Comparison of ENCODE assay signal across 9 cellular contexts in genomic region chr9:77978086-77978781, GRCh38. TPM values are rescaled to one million over a fixed set of nuclear protein-coding genes. Genes with fewer than 3 reads are reported as not detected.
DNase-seq lines count a peak whose midpoint lies in the region; ATAC-seq and TF ChIP-seq lines count a peak whose summit lies in the region.
"Had no signal": no experiment of that assay in that cellular context is flagged by ENCODE, and none has a peak within 500 bp of the region (broad histone marks: within the 10 kb centered on the region; RNA-seq: fewer than 3 reads in every experiment).

No MANE protein-coding gene starts in this region.

- no peaks in the 10 kb centered on the region for H3K9me2 ChIP-seq in Loucy (replicated peaks; ENCODE audit: low read depth, low read length)
- H3K9me2 ChIP-seq in SK-N-SH = no peaks in the 10 kb centered on the region

- H3K27ac Mint-ChIP-seq in activated naive CD4-positive, alpha-beta T cell treated with anti-CD3 and anti-CD28 coated beads, Interleukin-2, amount 50 U/mL, for 72 hours = peak overlapping the region; percentile 74 to 77
- H3K27ac Mint-ChIP-seq in naive thymus-derived CD8-positive, alpha-beta T cell = peak overlapping the region; percentile 1 to 96 (median 84)

- H3K36me3 Mint-ChIP-seq in activated naive CD4-positive, alpha-beta T cell treated with anti-CD3 and anti-CD28 coated beads, Interleukin-2, amount 50 U/mL, for 72 hours = no peaks in the 10 kb centered on the region
- no peaks in the 10 kb centered on the region for H3K36me3 Mint-ChIP-seq in naive thymus-derived CD8-positive, alpha-beta T cell

- H3K27me3 ChIP-seq in Loucy (ENCODE audit: insufficient read depth, low read length, poor library complexity, severe bottlenecking) = no peaks in the 10 kb centered on the region
- H3K27me3 ChIP-seq in Peyer's patch = no peaks in the 10 kb centered on the region
- no peaks in the 10 kb centered on the region for H3K27me3 ChIP-seq in SK-N-SH (ENCODE audit: insufficient read depth)

- peak overlapping the region in 9 of 10 donors; percentile 7 to 63 (median 59) for H3K4me3 Mint-ChIP-seq in naive thymus-derived CD8-positive, alpha-beta T cell

- POLR2A ChIA-PET in naive thymus-derived CD8-positive, alpha-beta T cell (lab: Charles Lee) = interaction anchor here (1.0 to 1.7 kb wide), 3 partner anchors 51 to 141 kb away, joined by 4 to 9 read pairs (median 7); no protein-coding TSS in a partner anchor
- POLR2A ChIA-PET in SK-N-SH (lab: Yijun Ruan, JAX) = no interaction called here

- H3K27ac ChIP-seq in Peyer's patch (peak overlapping the region in 2 of 4 donors; percentile 4 to 48), SK-N-SH (ENCODE audit: low read depth in 2 of 2, low read length in 1 of 2) (no peak overlapping the region; a peak in 1 of 4 replicates)

- H3K4me2 ChIP-seq in Loucy (ENCODE audit: low read depth, low read length, poor library complexity, severe bottlenecking) = peak overlapping the region; percentile 65
- no peak overlapping the region for H3K4me2 ChIP-seq in SK-N-SH

- peak; percentile 81 to 92 for ATAC-seq in activated naive CD4-positive, alpha-beta T cell treated with anti-CD3 and anti-CD28 coated beads, Interleukin-2, amount 50 U/mL, for 72 hours
- ATAC-seq in naive thymus-derived CD8-positive, alpha-beta T cell = peak; percentile 28 to 29
- ATAC-seq in GM21529 (IDR thresholded peaks at IDR 0.05; ENCODE audit: unreplicated experiment) = no peak
- ATAC-seq: Panc1 had no signal

- H3K4me3 ChIP-seq in Loucy (ENCODE audit: low read length, poor library complexity, severe bottlenecking) = peak overlapping the region; percentile 32
- H3K4me3 ChIP-seq in Peyer's patch = no peak overlapping the region
- H3K4me3 ChIP-seq in SK-N-SH (ENCODE audit: low read depth in 2 of 2, low read length in 1 of 2) = no peak overlapping the region

- H3K4me1 ChIP-seq in Loucy (ENCODE audit: insufficient read depth, low read length, poor library complexity, severe bottlenecking) = peaks cover 88% of the 10 kb centered on the region
- H3K4me1 ChIP-seq in Peyer's patch = peaks cover 0 to 42% (median 3%) of the 10 kb centered on the region in 4 donors
- H3K4me1 ChIP-seq in SK-N-SH (ENCODE audit: control insufficient read depth in 1 of 2, insufficient read depth in 2 of 2, low read depth in 1 of 2, low read length in 1 of 2) = peaks cover 10 to 41% of the 10 kb centered on the region in 2 experiments; a peak in 3 of 4 replicates

- DNase-seq in DMS153 (lab: John Stamatoyannopoulos, UW) (peak; percentile 45), NCI-H2107 treated with DMSO at 0.1 percent for 48 hours (lab: John Stamatoyannopoulos, UW; ENCODE audit: unreplicated experiment) (no peak), Peyer's patch (no peak), SK-N-SH (no peak)
- DNase-seq in activated naive CD4-positive, alpha-beta T cell treated with anti-CD3 and anti-CD28 coated beads, Interleukin-2, amount 50 U/mL, for 72 hours (ENCODE audit: low spot score in 2 of 2) = no peak
- no peak for DNase-seq in naive thymus-derived CD8-positive, alpha-beta T cell

- CTCF ChIA-PET in SK-N-SH (lab: Yijun Ruan, JAX) = interaction anchor here (1.2 to 5.0 kb wide), 5 partner anchors 20 to 143 kb away, joined by 3 to 41 read pairs (median 6); no protein-coding TSS in a partner anchor

- no peak for TF ChIP-seq POLR2A in Peyer's patch (IDR thresholded peaks at IDR 0.05)

- no peaks in the 10 kb centered on the region for H3K9me3 ChIP-seq in Loucy (ENCODE audit: insufficient read depth, low read depth, low read length)
- H3K9me3 ChIP-seq in Peyer's patch = no peaks in the 10 kb centered on the region
- no peaks in the 10 kb centered on the region for H3K9me3 ChIP-seq in SK-N-SH

- H3K9ac ChIP-seq in Loucy (ENCODE audit: low read depth, low read length, poor library complexity, severe bottlenecking) = peak overlapping the region; percentile 43
- H3K9ac ChIP-seq in SK-N-SH = no peak overlapping the region; the same call in 1 of the 2 replicates

- no peak overlapping the region for H2AFZ ChIP-seq in Loucy (ENCODE audit: low read length)
- H2AFZ ChIP-seq in SK-N-SH (ENCODE audit: low read depth) = no peak overlapping the region

- TF ChIP-seq RAD21 in SK-N-SH (IDR thresholded peaks at IDR 0.05; ENCODE audit: low read length) = no peak

- H3F3A ChIP-seq in Loucy (ENCODE audit: low read depth) (0 out of 2 replicates have a peak, but pooled peaks cover 3% of the 10 kb centered on the region), SK-N-SH (replicated peaks; ENCODE audit: insufficient read depth) (peaks cover 13% of the 10 kb centered on the region)

- peaks cover 8% of the 10 kb centered on the region; the same call in 1 of the 2 replicates for H3K36me3 ChIP-seq in Loucy (ENCODE audit: insufficient read depth, low read length)
- H3K36me3 ChIP-seq in Peyer's patch = no peaks in the 10 kb centered on the region
- H3K36me3 ChIP-seq in SK-N-SH (replicated peaks in 1 of 2; ENCODE audit: control insufficient read depth in 1 of 2, insufficient read depth in 2 of 2, low read length in 1 of 2) = peaks cover 0 to 3% of the 10 kb centered on the region in 2 experiments

- TF ChIP-seq CTCF in Loucy (conservative IDR thresholded peaks at IDR 0.05; ENCODE audit: low read length) (no peak), Peyer's patch (IDR thresholded peaks at IDR 0.05) (no peak), SK-N-SH (IDR thresholded peaks at IDR 0.05) (no peak)

- peaks cover 100% of the 10 kb centered on the region for H3K79me2 ChIP-seq in Loucy (ENCODE audit: insufficient read depth, low read length)
- H3K79me2 ChIP-seq in SK-N-SH (ENCODE audit: insufficient read depth) = peaks cover 97% of the 10 kb centered on the region

- H3K27me3 Mint-ChIP-seq in naive thymus-derived CD8-positive, alpha-beta T cell = no peaks in the 10 kb centered on the region

- no peaks in the 10 kb centered on the region for H3K9me3 Mint-ChIP-seq in activated naive CD4-positive, alpha-beta T cell treated with anti-CD3 and anti-CD28 coated beads, Interleukin-2, amount 50 U/mL, for 72 hours
- no peaks in the 10 kb centered on the region for H3K9me3 Mint-ChIP-seq in naive thymus-derived CD8-positive, alpha-beta T cell

- 88% methylated on average over 3 of the region's 3 CpGs for WGBS in SK-N-SH (ENCODE audit: low lambda C conversion rate)

- H4K20me1 ChIP-seq in Loucy (ENCODE audit: insufficient read depth, low read length, poor library complexity, severe bottlenecking) (peaks cover 78% of the 10 kb centered on the region), SK-N-SH (ENCODE audit: insufficient read depth) (peaks cover 38% of the 10 kb centered on the region)

- H3K4me1 Mint-ChIP-seq in naive thymus-derived CD8-positive, alpha-beta T cell = peaks cover 30 to 77% (median 69%) of the 10 kb centered on the region in 4 donors

- TF ChIP-seq EP300 in SK-N-SH (IDR thresholded peaks at IDR 0.05; ENCODE audit: borderline replicate concordance in 1 of 2, low read depth in 1 of 2, low read length in 1 of 2) = no peak

TF ChIP-seq in SK-N-SH, 30 proteins besides CTCF, POLR2A, EP300 and RAD21:
- TF ChIP-seq POLR2AphosphoS5 (IDR thresholded peaks at IDR 0.05; ENCODE audit: low read depth, low read length) (no peak), EZH2phosphoT487 (IDR thresholded peaks at IDR 0.05; ENCODE audit: borderline replicate concordance, low read depth) (no peak), RXRA (IDR thresholded peaks at IDR 0.05; ENCODE audit: borderline replicate concordance, low read depth) (no peak), NRF1 (IDR thresholded peaks at IDR 0.05; ENCODE audit: low read depth, low read length) (no peak), SIN3A (IDR thresholded peaks at IDR 0.05; ENCODE audit: borderline replicate concordance, low read depth, low read length) (no peak), FOSL2 (IDR thresholded peaks at IDR 0.05; ENCODE audit: borderline replicate concordance, low read depth) (no peak), USF1 (IDR thresholded peaks at IDR 0.05; ENCODE audit: borderline replicate concordance, low read depth) (no peak), CHD2 (IDR thresholded peaks at IDR 0.05; ENCODE audit: low read length, partially characterized antibody) (no peak), TCF12 (IDR thresholded peaks at IDR 0.05) (no peak), FOXJ3 (CRISPR knock-in tag; IDR thresholded peaks at IDR 0.05) (no peak), RCOR1 (IDR thresholded peaks at IDR 0.05; ENCODE audit: low read length) (no peak)
- TF ChIP-seq, protein P1, sequence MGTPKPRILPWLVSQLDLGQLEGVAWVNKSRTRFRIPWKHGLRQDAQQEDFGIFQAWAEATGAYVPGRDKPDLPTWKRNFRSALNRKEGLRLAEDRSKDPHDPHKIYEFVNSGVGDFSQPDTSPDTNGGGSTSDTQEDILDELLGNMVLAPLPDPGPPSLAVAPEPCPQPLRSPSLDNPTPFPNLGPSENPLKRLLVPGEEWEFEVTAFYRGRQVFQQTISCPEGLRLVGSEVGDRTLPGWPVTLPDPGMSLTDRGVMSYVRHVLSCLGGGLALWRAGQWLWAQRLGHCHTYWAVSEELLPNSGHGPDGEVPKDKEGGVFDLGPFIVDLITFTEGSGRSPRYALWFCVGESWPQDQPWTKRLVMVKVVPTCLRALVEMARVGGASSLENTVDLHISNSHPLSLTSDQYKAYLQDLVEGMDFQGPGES (IDR thresholded peaks at IDR 0.05; ENCODE audit: low read depth, low read length) = no peak

RNA-seq across cellular contexts. Expression of gene GNAQ, which starts 53.4 kb away (rescaled TPM):
- 10 to 100 TPM in 1 of 2 donors, 1 to 10 TPM in 1; 9.4 to 22.3 TPM for total RNA-seq in activated naive CD4-positive, alpha-beta T cell treated with anti-CD3 and anti-CD28 coated beads, Interleukin-2, amount 50 U/mL, for 72 hours
- 10 to 100 TPM; 33.3 to 40.0 TPM for total RNA-seq in naive thymus-derived CD8-positive, alpha-beta T cell
- 10 to 100 TPM in 1 of 3 donors, 1 to 10 TPM in 2; 6.9 to 15.6 (median 9.9) TPM for polyA plus RNA-seq in naive thymus-derived CD8-positive, alpha-beta T cell
- total RNA-seq in Peyer's patch = 10 to 100 TPM; 28.7 to 45.4 (median 33.5) TPM
- 20.9 and 28.5 TPM in 2 replicates for polyA plus RNA-seq in SK-N-SH (2012; rRNA removed)
- 35.6 and 46.1 TPM in 2 replicates for polyA plus RNA-seq in SK-N-SH (2012; cell fraction: cytosol; rRNA removed)
- polyA plus RNA-seq in SK-N-SH (2012; cell fraction: nucleus; rRNA removed) = 11.1 and 25.5 TPM in 2 replicates
